1 cellular context compared by ENCODE assay signal in genomic region chr3:50616003-50616769, GRCh38.
TF ChIP-seq lines count a peak whose summit lies in the region.

No MANE protein-coding gene starts in this region.

TF ChIP-seq in H1, 55 proteins besides CTCF, POLR2A, EP300 and RAD21:
- no peak for TF ChIP-seq CBX8 (IDR thresholded peaks at IDR 0.05; ENCODE audit: borderline replicate concordance, low read depth, low read length)
- TF ChIP-seq SUZ12 (IDR thresholded peaks at IDR 0.05; ENCODE audit: low read length), result 0 out of 2 replicates have a peak, but pooled peaks have one; percentile 24
- TF ChIP-seq RXRA (IDR thresholded peaks at IDR 0.05; ENCODE audit: insufficient read depth, low read depth, low read length), result no peak
- peak; percentile 71; the same call in 1 of the 2 replicates for TF ChIP-seq JUND (IDR thresholded peaks at IDR 0.05; ENCODE audit: low read length)
- no peak for TF ChIP-seq CBX5 (IDR thresholded peaks at IDR 0.05; ENCODE audit: low read depth, low read length)
- peak; percentile 55; the same call in 1 of the 2 replicates for TF ChIP-seq SP4 (IDR thresholded peaks at IDR 0.05; ENCODE audit: low read length)
- peak in 1 of 2 experiments; percentile 75; a peak in 1 of 4 replicates for TF ChIP-seq SIN3A (conservative IDR thresholded peaks at IDR 0.05 in 1 of 2, IDR thresholded peaks at IDR 0.05 in 1 of 2; ENCODE audit: low read depth in 1 of 2, low read length in 2 of 2)
- TF ChIP-seq MAFK (IDR thresholded peaks at IDR 0.05; ENCODE audit: low read depth, low read length), result no peak
- TF ChIP-seq CEBPB (IDR thresholded peaks at IDR 0.05; ENCODE audit: low read depth, low read length), result 0 out of 2 replicates have a peak, but pooled peaks have one; percentile 34
- peak; percentile 76; the same call in 1 of the 2 replicates for TF ChIP-seq TEAD4 (IDR thresholded peaks at IDR 0.05; ENCODE audit: low read depth, low read length)
- no peak for TF ChIP-seq CHD1 (IDR thresholded peaks at IDR 0.05; ENCODE audit: low read depth, low read length)
- TF ChIP-seq BRCA1 (IDR thresholded peaks at IDR 0.05; ENCODE audit: low read depth, low read length), result peak; percentile 38; the same call in 1 of the 2 replicates
- no peak for TF ChIP-seq HDAC6 (IDR thresholded peaks at IDR 0.05; ENCODE audit: low read depth, low read length)
- peak; percentile 52; the same call in 1 of the 2 replicates for TF ChIP-seq KDM5A (IDR thresholded peaks at IDR 0.05; ENCODE audit: low read length)
- no peak for TF ChIP-seq ZNF274 (IDR thresholded peaks at IDR 0.05; ENCODE audit: borderline replicate concordance, extremely low read depth, low read length)
- TF ChIP-seq ATF3 (IDR thresholded peaks at IDR 0.05; ENCODE audit: insufficient read depth, low read depth, low read length), result 0 out of 2 replicates have a peak, but pooled peaks have one; percentile 16
- no peak for TF ChIP-seq CHD7 (IDR thresholded peaks at IDR 0.05; ENCODE audit: insufficient replicate concordance, low read length)
- no peak for TF ChIP-seq RNF2 (IDR thresholded peaks at IDR 0.05; ENCODE audit: borderline replicate concordance, low read depth, low read length, missing control alignments, poor library complexity, severe bottlenecking)
- TF ChIP-seq POU5F1 (IDR thresholded peaks at IDR 0.05; ENCODE audit: low read depth, low read length), result no peak
- 0 out of 2 replicates have a peak, but pooled peaks have one; percentile 27 for TF ChIP-seq YY1 (IDR thresholded peaks at IDR 0.05; ENCODE audit: low read depth, low read length)
- TF ChIP-seq JUN (IDR thresholded peaks at IDR 0.05; ENCODE audit: low read depth, low read length), result 0 out of 2 replicates have a peak, but pooled peaks have one; percentile 29
- no peak for TF ChIP-seq NRF1 (IDR thresholded peaks at IDR 0.05; ENCODE audit: low read depth, low read length)
- no peak for TF ChIP-seq NANOG (IDR thresholded peaks at IDR 0.05; ENCODE audit: insufficient read depth, low read depth, low read length, poor library complexity, severe bottlenecking)
- no peak for TF ChIP-seq SP2 (IDR thresholded peaks at IDR 0.05; ENCODE audit: low read length)
- no peak for TF ChIP-seq RFX5 (IDR thresholded peaks at IDR 0.05; ENCODE audit: borderline replicate concordance, low read depth, low read length)
- TF ChIP-seq MAX (IDR thresholded peaks at IDR 0.05), result no peak
- no peak for TF ChIP-seq RBBP5 (IDR thresholded peaks at IDR 0.05; ENCODE audit: borderline replicate concordance, low read depth, low read length)
- no peak for TF ChIP-seq EGR1 (IDR thresholded peaks at IDR 0.05; ENCODE audit: borderline replicate concordance, low read depth, low read length)
- no peak for TF ChIP-seq SRF (IDR thresholded peaks at IDR 0.05; ENCODE audit: low read depth, low read length)
- no peak for TF ChIP-seq KDM1A (IDR thresholded peaks at IDR 0.05; ENCODE audit: borderline replicate concordance, low read length)
- no peak for TF ChIP-seq BACH1 (IDR thresholded peaks at IDR 0.05; ENCODE audit: low read length)
- 0 out of 2 replicates have a peak, but pooled peaks have one; percentile 0 for TF ChIP-seq SP1 (IDR thresholded peaks at IDR 0.05; ENCODE audit: low read depth, low read length)
- TF ChIP-seq USF2 (IDR thresholded peaks at IDR 0.05; ENCODE audit: low read length), result no peak
- no peak for TF ChIP-seq ATF2 (IDR thresholded peaks at IDR 0.05; ENCODE audit: low read length)
- peak; percentile 51 for TF ChIP-seq ASH2L (IDR thresholded peaks at IDR 0.05; ENCODE audit: low read length)
- peak; percentile 62 for TF ChIP-seq SAP30 (IDR thresholded peaks at IDR 0.05; ENCODE audit: insufficient read depth, insufficient replicate concordance, low read length)
- TF ChIP-seq BCL11A (IDR thresholded peaks at IDR 0.05; ENCODE audit: low read depth in 2 of 2, low read length in 2 of 2), result no peak
- no peak for TF ChIP-seq HDAC2 (IDR thresholded peaks at IDR 0.05; ENCODE audit: borderline replicate concordance in 1 of 2, low read depth in 2 of 2, low read length in 2 of 2)
